Comparison of ENCODE assay signal across 1 cellular context in the genomic region with DNA sequence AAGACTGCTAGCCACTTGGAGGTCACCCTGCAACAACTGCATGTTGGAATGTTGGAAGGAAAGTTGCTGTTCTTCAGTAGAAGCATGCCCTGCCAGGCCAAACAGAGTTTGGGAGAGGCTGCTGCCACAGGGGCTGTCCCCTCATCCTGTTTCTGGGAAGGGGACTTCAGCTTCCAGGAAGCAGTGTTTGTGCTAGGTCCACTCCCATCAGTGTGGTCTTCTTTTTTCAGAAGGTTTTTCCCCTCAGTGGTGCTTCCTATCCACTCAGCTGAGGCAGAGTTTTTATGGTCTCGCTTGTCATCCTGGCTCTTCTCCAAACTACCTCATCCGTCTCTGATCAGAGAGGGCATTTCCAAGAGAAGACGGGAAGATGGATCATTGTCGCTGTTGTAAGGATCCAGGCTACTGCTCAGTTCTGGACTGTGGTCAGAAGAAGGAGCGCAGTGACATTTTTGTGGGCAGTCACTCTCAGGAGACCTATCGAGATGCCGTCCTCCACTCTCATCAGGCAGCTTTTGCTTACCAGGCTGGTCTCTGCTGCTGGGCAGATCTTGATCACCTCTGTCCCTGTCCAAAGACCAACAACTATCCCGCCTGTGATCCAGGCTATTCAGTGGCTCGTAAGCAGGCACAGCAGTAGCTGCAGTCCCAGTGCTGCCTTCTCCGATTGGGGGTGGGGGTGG.
TF ChIP-seq lines count a peak whose summit lies in the region.

No MANE protein-coding gene starts in this region.

TF ChIP-seq in GM23338, 12 proteins besides CTCF, POLR2A, EP300 and RAD21 (continued from another document):
- TF ChIP-seq, protein P1, sequence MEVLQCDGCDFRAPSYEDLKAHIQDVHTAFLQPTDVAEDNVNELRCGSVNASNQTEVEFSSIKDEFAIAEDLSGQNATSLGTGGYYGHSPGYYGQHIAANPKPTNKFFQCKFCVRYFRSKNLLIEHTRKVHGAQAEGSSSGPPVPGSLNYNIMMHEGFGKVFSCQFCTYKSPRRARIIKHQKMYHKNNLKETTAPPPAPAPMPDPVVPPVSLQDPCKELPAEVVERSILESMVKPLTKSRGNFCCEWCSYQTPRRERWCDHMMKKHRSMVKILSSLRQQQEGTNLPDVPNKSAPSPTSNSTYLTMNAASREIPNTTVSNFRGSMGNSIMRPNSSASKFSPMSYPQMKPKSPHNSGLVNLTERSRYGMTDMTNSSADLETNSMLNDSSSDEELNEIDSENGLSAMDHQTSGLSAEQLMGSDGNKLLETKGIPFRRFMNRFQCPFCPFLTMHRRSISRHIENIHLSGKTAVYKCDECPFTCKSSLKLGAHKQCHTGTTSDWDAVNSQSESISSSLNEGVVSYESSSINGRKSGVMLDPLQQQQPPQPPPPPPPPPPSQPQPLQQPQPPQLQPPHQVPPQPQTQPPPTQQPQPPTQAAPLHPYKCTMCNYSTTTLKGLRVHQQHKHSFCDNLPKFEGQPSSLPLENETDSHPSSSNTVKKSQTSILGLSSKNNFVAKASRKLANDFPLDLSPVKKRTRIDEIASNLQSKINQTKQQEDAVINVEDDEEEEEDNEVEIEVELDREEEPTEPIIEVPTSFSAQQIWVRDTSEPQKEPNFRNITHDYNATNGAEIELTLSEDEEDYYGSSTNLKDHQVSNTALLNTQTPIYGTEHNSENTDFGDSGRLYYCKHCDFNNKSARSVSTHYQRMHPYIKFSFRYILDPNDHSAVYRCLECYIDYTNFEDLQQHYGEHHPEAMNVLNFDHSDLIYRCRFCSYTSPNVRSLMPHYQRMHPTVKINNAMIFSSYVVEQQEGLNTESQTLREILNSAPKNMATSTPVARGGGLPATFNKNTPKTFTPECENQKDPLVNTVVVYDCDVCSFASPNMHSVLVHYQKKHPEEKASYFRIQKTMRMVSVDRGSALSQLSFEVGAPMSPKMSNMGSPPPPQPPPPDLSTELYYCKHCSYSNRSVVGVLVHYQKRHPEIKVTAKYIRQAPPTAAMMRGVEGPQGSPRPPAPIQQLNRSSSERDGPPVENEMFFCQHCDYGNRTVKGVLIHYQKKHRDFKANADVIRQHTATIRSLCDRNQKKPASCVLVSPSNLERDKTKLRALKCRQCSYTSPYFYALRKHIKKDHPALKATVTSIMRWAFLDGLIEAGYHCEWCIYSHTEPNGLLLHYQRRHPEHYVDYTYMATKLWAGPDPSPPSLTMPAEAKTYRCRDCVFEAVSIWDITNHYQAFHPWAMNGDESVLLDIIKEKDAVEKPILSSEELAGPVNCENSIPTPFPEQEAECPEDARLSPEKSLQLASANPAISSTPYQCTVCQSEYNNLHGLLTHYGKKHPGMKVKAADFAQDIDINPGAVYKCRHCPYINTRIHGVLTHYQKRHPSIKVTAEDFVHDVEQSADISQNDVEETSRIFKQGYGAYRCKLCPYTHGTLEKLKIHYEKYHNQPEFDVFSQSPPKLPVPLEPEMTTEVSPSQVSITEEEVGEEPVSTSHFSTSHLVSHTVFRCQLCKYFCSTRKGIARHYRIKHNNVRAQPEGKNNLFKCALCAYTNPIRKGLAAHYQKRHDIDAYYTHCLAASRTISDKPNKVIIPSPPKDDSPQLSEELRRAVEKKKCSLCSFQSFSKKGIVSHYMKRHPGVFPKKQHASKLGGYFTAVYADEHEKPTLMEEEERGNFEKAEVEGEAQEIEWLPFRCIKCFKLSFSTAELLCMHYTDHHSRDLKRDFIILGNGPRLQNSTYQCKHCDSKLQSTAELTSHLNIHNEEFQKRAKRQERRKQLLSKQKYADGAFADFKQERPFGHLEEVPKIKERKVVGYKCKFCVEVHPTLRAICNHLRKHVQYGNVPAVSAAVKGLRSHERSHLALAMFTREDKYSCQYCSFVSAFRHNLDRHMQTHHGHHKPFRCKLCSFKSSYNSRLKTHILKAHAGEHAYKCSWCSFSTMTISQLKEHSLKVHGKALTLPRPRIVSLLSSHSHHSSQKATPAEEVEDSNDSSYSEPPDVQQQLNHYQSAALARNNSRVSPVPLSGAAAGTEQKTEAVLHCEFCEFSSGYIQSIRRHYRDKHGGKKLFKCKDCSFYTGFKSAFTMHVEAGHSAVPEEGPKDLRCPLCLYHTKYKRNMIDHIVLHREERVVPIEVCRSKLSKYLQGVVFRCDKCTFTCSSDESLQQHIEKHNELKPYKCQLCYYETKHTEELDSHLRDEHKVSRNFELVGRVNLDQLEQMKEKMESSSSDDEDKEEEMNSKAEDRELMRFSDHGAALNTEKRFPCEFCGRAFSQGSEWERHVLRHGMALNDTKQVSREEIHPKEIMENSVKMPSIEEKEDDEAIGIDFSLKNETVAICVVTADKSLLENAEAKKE (CRISPR knock-in tag; IDR thresholded peaks at IDR 0.05) = no peak
- no peak for TF ChIP-seq ZNF331 (CRISPR knock-in tag; IDR thresholded peaks at IDR 0.05; ENCODE audit: low read depth)
- TF ChIP-seq EZH2 (IDR thresholded peaks at IDR 0.05; ENCODE audit: low read depth, unreplicated experiment) = no peak
- TF ChIP-seq STAT1 (IDR thresholded peaks at IDR 0.05; ENCODE audit: unreplicated experiment) = no peak
- no peak for TF ChIP-seq EZH2phosphoT487 (IDR thresholded peaks at IDR 0.05; ENCODE audit: unreplicated experiment)
- TF ChIP-seq NANOG (IDR thresholded peaks at IDR 0.05; ENCODE audit: borderline replicate concordance) = no peak
- no peak for TF ChIP-seq JUNB (IDR thresholded peaks at IDR 0.05; ENCODE audit: unreplicated experiment)
- TF ChIP-seq, protein P2, sequence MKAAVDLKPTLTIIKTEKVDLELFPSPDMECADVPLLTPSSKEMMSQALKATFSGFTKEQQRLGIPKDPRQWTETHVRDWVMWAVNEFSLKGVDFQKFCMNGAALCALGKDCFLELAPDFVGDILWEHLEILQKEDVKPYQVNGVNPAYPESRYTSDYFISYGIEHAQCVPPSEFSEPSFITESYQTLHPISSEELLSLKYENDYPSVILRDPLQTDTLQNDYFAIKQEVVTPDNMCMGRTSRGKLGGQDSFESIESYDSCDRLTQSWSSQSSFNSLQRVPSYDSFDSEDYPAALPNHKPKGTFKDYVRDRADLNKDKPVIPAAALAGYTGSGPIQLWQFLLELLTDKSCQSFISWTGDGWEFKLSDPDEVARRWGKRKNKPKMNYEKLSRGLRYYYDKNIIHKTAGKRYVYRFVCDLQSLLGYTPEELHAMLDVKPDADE (IDR thresholded peaks at IDR 0.05) = no peak
- TF ChIP-seq, protein P3, sequence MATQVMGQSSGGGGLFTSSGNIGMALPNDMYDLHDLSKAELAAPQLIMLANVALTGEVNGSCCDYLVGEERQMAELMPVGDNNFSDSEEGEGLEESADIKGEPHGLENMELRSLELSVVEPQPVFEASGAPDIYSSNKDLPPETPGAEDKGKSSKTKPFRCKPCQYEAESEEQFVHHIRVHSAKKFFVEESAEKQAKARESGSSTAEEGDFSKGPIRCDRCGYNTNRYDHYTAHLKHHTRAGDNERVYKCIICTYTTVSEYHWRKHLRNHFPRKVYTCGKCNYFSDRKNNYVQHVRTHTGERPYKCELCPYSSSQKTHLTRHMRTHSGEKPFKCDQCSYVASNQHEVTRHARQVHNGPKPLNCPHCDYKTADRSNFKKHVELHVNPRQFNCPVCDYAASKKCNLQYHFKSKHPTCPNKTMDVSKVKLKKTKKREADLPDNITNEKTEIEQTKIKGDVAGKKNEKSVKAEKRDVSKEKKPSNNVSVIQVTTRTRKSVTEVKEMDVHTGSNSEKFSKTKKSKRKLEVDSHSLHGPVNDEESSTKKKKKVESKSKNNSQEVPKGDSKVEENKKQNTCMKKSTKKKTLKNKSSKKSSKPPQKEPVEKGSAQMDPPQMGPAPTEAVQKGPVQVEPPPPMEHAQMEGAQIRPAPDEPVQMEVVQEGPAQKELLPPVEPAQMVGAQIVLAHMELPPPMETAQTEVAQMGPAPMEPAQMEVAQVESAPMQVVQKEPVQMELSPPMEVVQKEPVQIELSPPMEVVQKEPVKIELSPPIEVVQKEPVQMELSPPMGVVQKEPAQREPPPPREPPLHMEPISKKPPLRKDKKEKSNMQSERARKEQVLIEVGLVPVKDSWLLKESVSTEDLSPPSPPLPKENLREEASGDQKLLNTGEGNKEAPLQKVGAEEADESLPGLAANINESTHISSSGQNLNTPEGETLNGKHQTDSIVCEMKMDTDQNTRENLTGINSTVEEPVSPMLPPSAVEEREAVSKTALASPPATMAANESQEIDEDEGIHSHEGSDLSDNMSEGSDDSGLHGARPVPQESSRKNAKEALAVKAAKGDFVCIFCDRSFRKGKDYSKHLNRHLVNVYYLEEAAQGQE (IDR thresholded peaks at IDR 0.05; ENCODE audit: unreplicated experiment) = no peak
- no peak for TF ChIP-seq ZNF114 (CRISPR knock-in tag; IDR thresholded peaks at IDR 0.05)
- TF ChIP-seq CREB1 (CRISPR knock-in tag; IDR thresholded peaks at IDR 0.05; ENCODE audit: low read depth) = no peak
